Comparison of ENCODE assay signal across 20 cellular contexts in the genomic region with DNA sequence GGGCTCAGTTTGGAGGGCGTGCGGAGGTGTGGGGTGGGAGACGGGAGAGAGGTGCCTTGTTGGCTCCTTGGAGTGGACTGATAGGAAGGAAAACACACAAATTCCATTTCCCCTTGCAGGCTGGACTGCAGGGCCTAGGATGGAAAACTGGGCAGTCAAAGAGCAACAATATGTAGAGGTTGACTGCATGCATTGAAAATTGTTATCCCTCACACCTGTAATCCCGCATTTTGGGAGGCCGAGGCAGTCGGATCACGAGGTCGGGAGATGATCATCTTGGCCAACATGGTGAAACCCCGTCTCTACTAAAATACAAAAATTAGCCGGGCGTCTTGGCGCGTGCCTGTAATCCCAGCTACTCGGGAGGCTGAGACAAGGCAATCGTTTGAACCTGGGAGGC.
"Had no signal": no experiment of that assay in that cellular context is flagged by ENCODE, and none has a peak within 500 bp of the region (broad histone marks: within the 10 kb centered on the region; RNA-seq: fewer than 3 reads in every experiment).

No MANE protein-coding gene starts in this region.

- H3K4me3 Mint-ChIP-seq: activated T-helper 17 cell treated with anti-CD3 and anti-CD28 coated beads, Interleukin-2, amount 50 U/mL, for 72 hours had no signal

- H3K27ac Mint-ChIP-seq: activated T-helper 17 cell treated with anti-CD3 and anti-CD28 coated beads, Interleukin-2, amount 50 U/mL, for 72 hours had no signal

- H3K4me1 ChIP-seq: gastroesophageal sphincter, pancreas, uterus had no signal

- H3K4me1 Mint-ChIP-seq: activated T-helper 17 cell treated with anti-CD3 and anti-CD28 coated beads, Interleukin-2, amount 50 U/mL, for 72 hours had no signal

- DNase-seq: activated CD4-positive, alpha-beta T cell treated with anti-CD3 and anti-CD28 coated beads, Interleukin-2, amount 50 U/mL, for 48 hours; activated naive CD4-positive, alpha-beta T cell treated with Interleukin-2 at 50 U/mL for 16 hours; anterior cingulate cortex; cerebellar nuclear complex; effector memory CD4-positive, alpha-beta T cell; left cardiac atrium; lower lobe of right lung; midbrain; pancreas; stimulated activated CD4-positive, alpha-beta T cell treated with anti-CD3 and anti-CD28 coated beads, Interleukin-4, amount 100 ng/mL, for 24 hours; stimulated activated CD8-positive, alpha-beta memory T cell treated with anti-CD3 and anti-CD28 coated beads, Interleukin-4, amount 100 ng/mL, for 48 hours; stimulated activated naive CD4-positive, alpha-beta T cell treated with Interleukin-2 at 50 U/mL for 16 hours; substantia nigra; T-cell; T1000; uterus had no signal

- ATAC-seq: activated T-helper 17 cell treated with anti-CD3 and anti-CD28 coated beads, Interleukin-2, amount 50 U/mL, for 72 hours; gastroesophageal sphincter; lower lobe of right lung; pancreas; T-cell had no signal

- H3K36me3 ChIP-seq: gastroesophageal sphincter, lower lobe of right lung, pancreas, tibial nerve, uterus had no signal

- H3K27ac ChIP-seq: epithelial cell of prostate, gastroesophageal sphincter, lower lobe of right lung, pancreas, tibial nerve, uterus had no signal

- H3K36me3 Mint-ChIP-seq: T-cell had no signal

- H3K9me3 Mint-ChIP-seq: activated T-helper 17 cell treated with anti-CD3 and anti-CD28 coated beads, Interleukin-2, amount 50 U/mL, for 72 hours; T-cell had no signal

- H3K9me3 ChIP-seq: gastroesophageal sphincter, lower lobe of right lung, pancreas, tibial nerve, uterus had no signal

- H3K4me3 ChIP-seq: gastroesophageal sphincter, lower lobe of right lung, pancreas, uterus had no signal
